ENCODE assay signal across 1 cellular context in genomic region chr6:43273707-43274106, GRCh38.
TF ChIP-seq lines count a peak whose summit lies in the region.

No MANE protein-coding gene starts in this region.

TF ChIP-seq in WTC11, 78 proteins besides CTCF, POLR2A, EP300 and RAD21 (continued from another document):
- TF ChIP-seq AFF4 (CRISPR knock-in tag; IDR thresholded peaks at IDR 0.05; ENCODE audit: borderline replicate concordance) (no peak), CBFB (CRISPR knock-in tag; IDR thresholded peaks at IDR 0.05; ENCODE audit: low read depth) (no peak), EMX1 (CRISPR knock-in tag; IDR thresholded peaks at IDR 0.05) (no peak), ARID4B (CRISPR knock-in tag; IDR thresholded peaks at IDR 0.05; ENCODE audit: borderline replicate concordance) (no peak), ATF2 (CRISPR knock-in tag; IDR thresholded peaks at IDR 0.05; ENCODE audit: borderline replicate concordance, low read depth) (no peak), ESRRA (CRISPR knock-in tag; IDR thresholded peaks at IDR 0.05; ENCODE audit: borderline replicate concordance) (no peak), E2F1 (CRISPR knock-in tag; IDR thresholded peaks at IDR 0.05) (no peak), MXD4 (CRISPR knock-in tag; IDR thresholded peaks at IDR 0.05; ENCODE audit: borderline replicate concordance) (no peak), ERG (CRISPR knock-in tag; IDR thresholded peaks at IDR 0.05) (no peak), SMAD3 (CRISPR knock-in tag; IDR thresholded peaks at IDR 0.05; ENCODE audit: borderline replicate concordance) (no peak)
